In the genomic region with DNA sequence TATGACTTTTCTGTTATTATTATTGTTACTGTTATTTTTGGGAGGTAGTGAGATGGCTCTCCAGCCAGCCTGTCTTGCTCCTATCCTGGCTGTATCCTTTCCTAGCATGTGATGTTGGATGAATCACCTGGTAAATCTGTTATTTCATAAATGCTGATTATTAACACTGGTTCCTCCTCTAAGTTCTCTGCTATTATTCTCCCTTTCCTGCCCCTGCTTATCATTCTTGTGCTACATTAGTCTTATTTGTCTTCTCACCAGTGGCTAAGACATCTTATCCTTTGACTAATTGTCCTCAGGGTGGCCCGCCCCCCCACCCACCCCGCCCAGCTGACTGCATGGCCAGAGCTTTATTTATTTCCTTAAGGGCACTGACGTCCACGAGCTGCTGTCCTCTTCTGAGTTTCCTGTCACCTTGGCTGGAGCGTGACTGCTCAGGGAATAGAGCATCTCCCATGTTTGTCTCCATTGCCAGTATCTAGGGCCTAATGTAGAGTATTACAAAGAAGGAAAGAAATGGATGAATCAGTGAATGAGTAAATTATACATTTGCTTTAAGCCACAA, we compare ENCODE assay signal across 16 cellular contexts.
A peak's percentile ranks its signal among the peaks of the same experiment; 100 is the strongest.
DNase-seq lines count a peak whose midpoint lies in the region; ATAC-seq and TF ChIP-seq lines count a peak whose summit lies in the region.
"Had no signal": no experiment of that assay in that cellular context is flagged by ENCODE, and none has a peak within 500 bp of the region (broad histone marks: within the 10 kb centered on the region; RNA-seq: fewer than 3 reads in every experiment).

No MANE protein-coding gene starts in this region.

- no peaks in the 10 kb centered on the region for H3K27me3 Mint-ChIP-seq in T-helper 17 cell
- H3K27me3 Mint-ChIP-seq: B cell had no signal

- ATAC-seq in heart left ventricle (peak in 3 of 4 donors; percentile 34 to 90 (median 36)), T-helper 17 cell (no peak), HG02763 (IDR thresholded peaks at IDR 0.05; ENCODE audit: unreplicated experiment) (no peak), HG03196 (IDR thresholded peaks at IDR 0.05; ENCODE audit: unreplicated experiment) (no peak)
- ATAC-seq in stimulated activated effector memory CD8-positive, alpha-beta T cell treated with anti-CD3 and anti-CD28 coated beads, Interleukin-12 subunit alpha, Interleukin-12 subunit beta, amount 100 ng/mL, for 72 hours: peak; percentile 60

- peaks cover 30% of the 10 kb centered on the region for H3K4me1 Mint-ChIP-seq in T-helper 17 cell
- peaks cover 67% of the 10 kb centered on the region for H3K4me1 Mint-ChIP-seq in stimulated activated effector memory CD8-positive, alpha-beta T cell treated with anti-CD3 and anti-CD28 coated beads, Interleukin-12 subunit alpha, Interleukin-12 subunit beta, amount 100 ng/mL, for 72 hours

- H3K9me3 ChIP-seq in heart left ventricle: no peaks in the 10 kb centered on the region
- no peaks in the 10 kb centered on the region for H3K9me3 ChIP-seq in right atrium auricular region
- H3K9me3 ChIP-seq in T-helper 17 cell (ENCODE audit: control insufficient read depth, low read length, poor library complexity, severe bottlenecking): no peaks in the 10 kb centered on the region
- H3K9me3 ChIP-seq: HAP-1, thyroid gland had no signal

- no peaks in the 10 kb centered on the region for H3K9me3 Mint-ChIP-seq in stimulated activated effector memory CD8-positive, alpha-beta T cell treated with anti-CD3 and anti-CD28 coated beads, Interleukin-12 subunit alpha, Interleukin-12 subunit beta, amount 100 ng/mL, for 72 hours

- H3K27ac ChIP-seq in heart left ventricle: peak overlapping the region in 1 of 12 donors; percentile 8
- H3K27ac ChIP-seq in right atrium auricular region: peak overlapping the region in 1 of 2 donors; percentile 26
- H3K27ac ChIP-seq: PC-9, thyroid gland had no signal

- H3K27me3 ChIP-seq in heart left ventricle: no peaks in the 10 kb centered on the region
- H3K27me3 ChIP-seq in right atrium auricular region: no peaks in the 10 kb centered on the region
- H3K27me3 ChIP-seq: thyroid gland had no signal

- H3K4me3 ChIP-seq in heart left ventricle (no peak overlapping the region), right atrium auricular region (no peak overlapping the region), fibroblast of pulmonary artery (replicated peaks; ENCODE audit: low read depth, low read length) (no peak overlapping the region)
- H3K4me3 ChIP-seq: HAP-1, PC-9, thyroid gland had no signal

- H3K27ac Mint-ChIP-seq in T-helper 17 cell: peak overlapping the region; percentile 96
- H3K27ac Mint-ChIP-seq in stimulated activated effector memory CD8-positive, alpha-beta T cell treated with anti-CD3 and anti-CD28 coated beads, Interleukin-12 subunit alpha, Interleukin-12 subunit beta, amount 100 ng/mL, for 72 hours: peak overlapping the region; percentile 91
- H3K27ac Mint-ChIP-seq: B cell had no signal

- H3K4me1 ChIP-seq in heart left ventricle: peaks cover 0 to 39% (median 0%) of the 10 kb centered on the region in 12 donors
- H3K4me1 ChIP-seq in right atrium auricular region: peaks cover 0 to 7% of the 10 kb centered on the region in 2 donors
- H3K4me1 ChIP-seq: HAP-1 had no signal

- no peak for DNase-seq in heart left ventricle
- no peak for DNase-seq in right atrium auricular region (ENCODE audit: low spot score)
- DNase-seq in T-helper 17 cell: no peak
- peak; percentile 74 for DNase-seq in fibroblast of pulmonary artery (ENCODE audit: low read depth)
- no peak for DNase-seq in stimulated activated effector memory CD8-positive, alpha-beta T cell treated with anti-CD3 and anti-CD28 coated beads, Interleukin-12 subunit alpha, Interleukin-12 subunit beta, amount 100 ng/mL, for 72 hours (ENCODE audit: low spot score in 2 of 2)
- no peak for DNase-seq in amniotic stem cell (lab: John Stamatoyannopoulos, UW)
- DNase-seq: central memory CD4-positive, alpha-beta T cell; foreskin melanocyte; KG1; NCI-H2171; thyroid gland had no signal

- no peak overlapping the region for H3K4me3 Mint-ChIP-seq in T-helper 17 cell
- H3K4me3 Mint-ChIP-seq in stimulated activated effector memory CD8-positive, alpha-beta T cell treated with anti-CD3 and anti-CD28 coated beads, Interleukin-12 subunit alpha, Interleukin-12 subunit beta, amount 100 ng/mL, for 72 hours: no peak overlapping the region
- H3K4me3 Mint-ChIP-seq: B cell had no signal

- no peak for TF ChIP-seq POLR2A in heart left ventricle (IDR thresholded peaks at IDR 0.05)

- H3K36me3 ChIP-seq in heart left ventricle (no peaks in the 10 kb centered on the region), right atrium auricular region (no peaks in the 10 kb centered on the region)
- H3K36me3 ChIP-seq: HAP-1, thyroid gland had no signal

- WGBS in heart left ventricle, 4 donors: 45 to 58% (median 53%) methylated on average over 5 of the region's 5 CpGs

- no peak for TF ChIP-seq CTCF in heart left ventricle (IDR thresholded peaks at IDR 0.05)
- TF ChIP-seq CTCF in right atrium auricular region (IDR thresholded peaks at IDR 0.05): no peak
- TF ChIP-seq CTCF in fibroblast of pulmonary artery (IDR thresholded peaks at IDR 0.05; ENCODE audit: low read length, missing control alignments): no peak

- intact Hi-C loops in heart left ventricle (cut with DNase I): no loop called here

- no peaks in the 10 kb centered on the region for H3K36me3 Mint-ChIP-seq in T-helper 17 cell (ENCODE audit: low read depth)
- H3K36me3 Mint-ChIP-seq in stimulated activated effector memory CD8-positive, alpha-beta T cell treated with anti-CD3 and anti-CD28 coated beads, Interleukin-12 subunit alpha, Interleukin-12 subunit beta, amount 100 ng/mL, for 72 hours: no peaks in the 10 kb centered on the region

Comparison
In these comparisons a context has a peak if more than half of its experiments do, and no peak if none do; other contexts are left out.
1. ATAC-seq: peak in heart left ventricle (3 of 4) and stimulated activated effector memory CD8-positive, alpha-beta T cell treated with anti-CD3 and anti-CD28 coated beads, Interleukin-12 subunit alpha, Interleukin-12 subunit beta, amount 100 ng/mL, for 72 hours (single experiment); none in T-helper 17 cell (single experiment), HG02763 (single experiment) and HG03196 (single experiment).